In genomic region chr15:56366211-56366610, GRCh38 we compare ENCODE assay signal across 8 cellular contexts. TPM values are rescaled to one million over a fixed set of nuclear protein-coding genes. Genes with fewer than 3 reads are reported as not detected.
DNase-seq lines count a peak whose midpoint lies in the region; ATAC-seq and TF ChIP-seq lines count a peak whose summit lies in the region.

No MANE protein-coding gene starts in this region.

- peak overlapping the region; percentile 97 for H3K4me3 ChIP-seq in BE2C (ENCODE audit: low read depth, low read length)
- H3K4me3 ChIP-seq in HUES48 (ENCODE audit: low read depth, low read length): peak overlapping the region; percentile 92
- peak overlapping the region; percentile 81 for H3K4me3 ChIP-seq in brain microvascular endothelial cell (ENCODE audit: low read depth, low read length)

- H3K4me1 ChIP-seq in BE2C (peaks cover 3% of the 10 kb centered on the region; the same call in 1 of the 2 replicates), HUES48 (ENCODE audit: control insufficient read depth, insufficient read depth, low read length) (peaks cover 16% of the 10 kb centered on the region)

- H3K27me3 ChIP-seq in BE2C: no peaks in the 10 kb centered on the region
- no peaks in the 10 kb centered on the region for H3K27me3 ChIP-seq in HUES48 (ENCODE audit: control insufficient read depth, insufficient read depth, low read length)
- H3K27me3 ChIP-seq in brain microvascular endothelial cell (replicated peaks): no peaks in the 10 kb centered on the region

- H3K4me3 Mint-ChIP-seq in naive thymus-derived CD8-positive, alpha-beta T cell: peak overlapping the region; percentile 79 to 93 (median 88)

- TF ChIP-seq CTCF in BE2C (IDR thresholded peaks at IDR 0.05; ENCODE audit: low read depth, low read length) (no peak), brain microvascular endothelial cell (IDR thresholded peaks at IDR 0.05; ENCODE audit: low read depth, low read length, missing control alignments) (no peak)

- no peaks in the 10 kb centered on the region for H3K36me3 Mint-ChIP-seq in naive thymus-derived CD8-positive, alpha-beta T cell

- DNase-seq in BE2C (no peak), brain microvascular endothelial cell (no peak), AG08395 (ENCODE audit: low spot score) (no peak), HuH-7.5 (ENCODE audit: low spot score) (no peak)
- no peak for DNase-seq in naive thymus-derived CD8-positive, alpha-beta T cell
- no peak for DNase-seq in stimulated activated CD4-positive, alpha-beta T cell treated with anti-CD3 and anti-CD28 coated beads, Interleukin-2, amount 100 ng/mL, for 24 hours

- H3K36me3 ChIP-seq in BE2C (no peaks in the 10 kb centered on the region), HUES48 (ENCODE audit: control insufficient read depth, insufficient read depth, low read length) (no peaks in the 10 kb centered on the region), brain microvascular endothelial cell (replicated peaks) (no peaks in the 10 kb centered on the region)

- peak overlapping the region; percentile 93 for H3K27ac ChIP-seq in HUES48 (ENCODE audit: low read depth, low read length)
- no peak overlapping the region for H3K27ac ChIP-seq in brain microvascular endothelial cell

- H3K9me3 ChIP-seq in BE2C (no peaks in the 10 kb centered on the region), HUES48 (ENCODE audit: control insufficient read depth, insufficient read depth, low read length) (peaks cover 3% of the 10 kb centered on the region; the same call in 1 of the 2 replicates)

- H3K9ac ChIP-seq in HUES48 (ENCODE audit: low read depth, low read length): 0 out of 2 replicates have a peak overlapping the region, but pooled peaks have one; percentile 20

- no peak for ATAC-seq in naive thymus-derived CD8-positive, alpha-beta T cell
- ATAC-seq in HG03139 (IDR thresholded peaks at IDR 0.05; ENCODE audit: unreplicated experiment): no peak

- in situ Hi-C loops in brain microvascular endothelial cell (cut with HindIII; ENCODE audit: low pct_ligation_motif_present, low sequenced_read_pairs): no loop called here

- peaks cover 9 to 17% (median 16%) of the 10 kb centered on the region in 4 donors for H3K4me1 Mint-ChIP-seq in naive thymus-derived CD8-positive, alpha-beta T cell

- POLR2A ChIA-PET in naive thymus-derived CD8-positive, alpha-beta T cell (lab: Charles Lee): no interaction called here

- H3K27ac Mint-ChIP-seq in naive thymus-derived CD8-positive, alpha-beta T cell: peak overlapping the region in 1 of 10 donors; percentile 16

- H3K9me3 Mint-ChIP-seq in naive thymus-derived CD8-positive, alpha-beta T cell: peaks cover 0 to 9% (median 4%) of the 10 kb centered on the region in 9 donors

- peaks cover 16 to 73% (median 38%) of the 10 kb centered on the region in 5 donors for H3K27me3 Mint-ChIP-seq in naive thymus-derived CD8-positive, alpha-beta T cell

RNA-seq across cellular contexts. Expression of gene TEX9, which starts 1.0 kb away (rescaled TPM):
- polyA plus RNA-seq in BE2C (2012; ENCODE audit: insufficient read depth, insufficient read length, low read depth): 2.3 TPM
- total RNA-seq in naive thymus-derived CD8-positive, alpha-beta T cell: 1 to 10 TPM; 3.0 to 3.8 TPM
- polyA plus RNA-seq in naive thymus-derived CD8-positive, alpha-beta T cell: under 1 TPM; 0.16 to 0.94 (median 0.75) TPM
